Comparison of ENCODE assay signal across 17 cellular contexts in genomic region chr12:132159555-132160003, GRCh38. TPM values are rescaled to one million over a fixed set of nuclear protein-coding genes. Genes with fewer than 3 reads are reported as not detected.
DNase-seq lines count a peak whose midpoint lies in the region; ATAC-seq and TF ChIP-seq lines count a peak whose summit lies in the region.
"Had no signal": no experiment of that assay in that cellular context is flagged by ENCODE, and none has a peak within 500 bp of the region (broad histone marks: within the 10 kb centered on the region; RNA-seq: fewer than 3 reads in every experiment).

No MANE protein-coding gene starts in this region.

- H3K9me3 ChIP-seq in right cardiac atrium (ENCODE audit: control insufficient read depth, low read length) (no peaks in the 10 kb centered on the region), heart left ventricle (no peaks in the 10 kb centered on the region), psoas muscle (no peaks in the 10 kb centered on the region), thyroid gland (no peaks in the 10 kb centered on the region)

- WGBS in right cardiac atrium, result 81% methylated on average over 14 of the region's 14 CpGs
- 79 to 84% (median 79%) methylated on average over 10 to 14 of the region's 14 CpGs for WGBS in heart left ventricle, 4 donors
- WGBS in psoas muscle, 3 donors, result 59 to 64% (median 64%) methylated on average over 12 to 14 of the region's 14 CpGs
- WGBS in thyroid gland, 2 donors, result 78 to 87% methylated on average over 7 to 13 of the region's 14 CpGs

- H3K4me1 ChIP-seq in right cardiac atrium (ENCODE audit: control insufficient read depth, insufficient read depth, low read length) (no peaks in the 10 kb centered on the region), heart left ventricle (peaks cover 0 to 13% (median 0%) of the 10 kb centered on the region in 12 donors), psoas muscle (no peaks in the 10 kb centered on the region), thyroid gland (peaks cover 10 to 13% of the 10 kb centered on the region in 2 donors)

- no peak for ATAC-seq in right cardiac atrium
- no peak for ATAC-seq in heart left ventricle
- no peak for ATAC-seq in psoas muscle
- ATAC-seq: K562 had no signal

- TF ChIP-seq POLR2A in heart left ventricle (IDR thresholded peaks at IDR 0.05) (no peak), thyroid gland (IDR thresholded peaks at IDR 0.05) (no peak)

- TF ChIP-seq CTCF in heart left ventricle (IDR thresholded peaks at IDR 0.05) (no peak), psoas muscle (IDR thresholded peaks at IDR 0.05) (no peak), thyroid gland (IDR thresholded peaks at IDR 0.05) (no peak)

- H3K4me3 ChIP-seq in right cardiac atrium (ENCODE audit: low read length) (no peak overlapping the region), heart left ventricle (no peak overlapping the region), psoas muscle (no peak overlapping the region), thyroid gland (replicated peaks in 1 of 3) (no peak overlapping the region)
- H3K4me3 ChIP-seq: K562 had no signal

- H3K27me3 ChIP-seq in right cardiac atrium (ENCODE audit: control insufficient read depth, insufficient read depth), result no peaks in the 10 kb centered on the region
- H3K27me3 ChIP-seq in heart left ventricle, result peaks cover 0 to 9% (median 5%) of the 10 kb centered on the region in 9 donors
- H3K27me3 ChIP-seq in psoas muscle (ENCODE audit: insufficient read depth in 3 of 3, low read length in 2 of 3), result peaks cover 0 to 24% (median 17%) of the 10 kb centered on the region in 3 donors
- H3K27me3 ChIP-seq in thyroid gland, result no peaks in the 10 kb centered on the region

- intact Hi-C loops in right cardiac atrium (cut with DNase I) (loop anchor here in 2 of 4 donors (10.0 kb wide), 3 partner anchors 255 to 455 kb away; partner anchors contain the start of genes LRCOL1 (in 2 of the 2) and P2RX2 (in 2 of the 2)), heart left ventricle (cut with DNase I) (loop anchor here in 8 of 10 donors (5.0 to 10.0 kb wide), 6 partner anchors 255 to 785 kb away; partner anchors contain the start of genes LRCOL1 (in 4 of the 8) and P2RX2 (in 3 of the 8)), psoas muscle (cut with DNase I) (loop anchor here (10.0 kb wide), 2 partner anchors 365 to 455 kb away; partner anchors contain the start of genes LRCOL1 (in 1 of the 2) and P2RX2 (in 1 of the 2)), thyroid gland (cut with DNase I) (loop anchor here (10.0 kb wide), 3 partner anchors 95 to 455 kb away; partner anchors contain the start of genes LRCOL1 and P2RX2)

- H3K36me3 ChIP-seq in heart left ventricle (no peaks in the 10 kb centered on the region), psoas muscle (ENCODE audit: insufficient read depth in 1 of 2, low read depth in 1 of 2) (no peaks in the 10 kb centered on the region), thyroid gland (no peaks in the 10 kb centered on the region)

- peak; percentile 33 for DNase-seq in NCI-H748 (lab: John Stamatoyannopoulos, UW; ENCODE audit: unreplicated experiment)
- DNase-seq in NCI-H748 treated with DMSO at 0.1 percent for 48 hours (lab: John Stamatoyannopoulos, UW), result no peak
- peak in 2 of 3 donors; percentile 16 to 48 for DNase-seq in right cardiac atrium
- DNase-seq in heart left ventricle, result no peak
- DNase-seq in SW480 (ENCODE audit: low spot score), result peak; percentile 76
- DNase-seq in psoas muscle, result peak; percentile 12 to 39
- no peak for DNase-seq in thyroid gland
- no peak for DNase-seq in superior temporal gyrus (ENCODE audit: extremely low spot score)
- DNase-seq: COR-L47, HFFc6, NCI-H1436, NCI-H2029 treated with DMSO at 0.1 percent for 48 hours, NCI-H2227 treated with DMSO at 0.1 percent for 48 hours had no signal

- no peak overlapping the region for H3K27ac ChIP-seq in right cardiac atrium (ENCODE audit: low read length)
- H3K27ac ChIP-seq in heart left ventricle, result no peak overlapping the region
- H3K27ac ChIP-seq in psoas muscle, result no peak overlapping the region
- no peak overlapping the region for H3K27ac ChIP-seq in thyroid gland
- H3K27ac ChIP-seq: 22Rv1, C4-2B, HL-60 had no signal

RNA-seq across cellular contexts. Expression of gene NOC4L, which starts 15.3 kb away (rescaled TPM):
- total RNA-seq in right cardiac atrium (10 to 100 TPM in 1 of 4 donors, 1 to 10 TPM in 3; 7.7 to 10.1 (median 9.1) TPM), heart left ventricle (10 to 100 TPM in 4 of 9 donors, 1 to 10 TPM in 5; 7.9 to 14.5 (median 9.6) TPM), psoas muscle (10 to 100 TPM in 3 of 4 donors, 1 to 10 TPM in 1; 7.9 to 25.7 (median 17.7) TPM), thyroid gland (10 to 100 TPM in 2 of 4 donors, 1 to 10 TPM in 2; 9.3 to 22.4 (median 10.1) TPM)
- polyA plus RNA-seq in right cardiac atrium (11.0 TPM), heart left ventricle (10 to 100 TPM; 10.9 to 21.1 TPM), psoas muscle (10 to 100 TPM; 28.4 to 36.7 (median 30.8) TPM)

RNA-seq across cellular contexts. Expression of gene DDX51, which starts 15.5 kb away (rescaled TPM):
- total RNA-seq in right cardiac atrium (10 to 100 TPM in 2 of 4 donors, 1 to 10 TPM in 2; 7.4 to 11.7 (median 10.1) TPM), heart left ventricle (1 to 10 TPM; 4.1 to 9.9 (median 8.5) TPM), psoas muscle (10 to 100 TPM in 3 of 4 donors, 1 to 10 TPM in 1; 7.3 to 17.1 (median 11.8) TPM), thyroid gland (10 to 100 TPM; 11.2 to 23.1 (median 13.7) TPM)
- polyA plus RNA-seq in right cardiac atrium (10.9 TPM), heart left ventricle (10 to 100 TPM; 12.8 to 14.7 TPM), psoas muscle (10 to 100 TPM; 11.7 to 17.0 (median 14.8) TPM)

Comparison
In these comparisons a context has a peak if more than half of its experiments do, and no peak if none do; other contexts are left out.
1. DNase-seq: peak in NCI-H748 (single experiment), right cardiac atrium (2 of 3), SW480 (single experiment) and psoas muscle (2 of 2); none in NCI-H748 treated with DMSO at 0.1 percent for 48 hours (single experiment), heart left ventricle (0 of 5), thyroid gland (0 of 2) and superior temporal gyrus (single experiment).